ENCODE assay signal across 1 cellular context in genomic region chr2:78162202-78162601, GRCh38.
A peak's percentile ranks its signal among the peaks of the same experiment; 100 is the strongest.
TF ChIP-seq lines count a peak whose summit lies in the region.

No MANE protein-coding gene starts in this region.

TF ChIP-seq in HepG2, 621 proteins besides CTCF, POLR2A, EP300 and RAD21 (continued from another document and continues in another):
- TF ChIP-seq, protein P1, sequence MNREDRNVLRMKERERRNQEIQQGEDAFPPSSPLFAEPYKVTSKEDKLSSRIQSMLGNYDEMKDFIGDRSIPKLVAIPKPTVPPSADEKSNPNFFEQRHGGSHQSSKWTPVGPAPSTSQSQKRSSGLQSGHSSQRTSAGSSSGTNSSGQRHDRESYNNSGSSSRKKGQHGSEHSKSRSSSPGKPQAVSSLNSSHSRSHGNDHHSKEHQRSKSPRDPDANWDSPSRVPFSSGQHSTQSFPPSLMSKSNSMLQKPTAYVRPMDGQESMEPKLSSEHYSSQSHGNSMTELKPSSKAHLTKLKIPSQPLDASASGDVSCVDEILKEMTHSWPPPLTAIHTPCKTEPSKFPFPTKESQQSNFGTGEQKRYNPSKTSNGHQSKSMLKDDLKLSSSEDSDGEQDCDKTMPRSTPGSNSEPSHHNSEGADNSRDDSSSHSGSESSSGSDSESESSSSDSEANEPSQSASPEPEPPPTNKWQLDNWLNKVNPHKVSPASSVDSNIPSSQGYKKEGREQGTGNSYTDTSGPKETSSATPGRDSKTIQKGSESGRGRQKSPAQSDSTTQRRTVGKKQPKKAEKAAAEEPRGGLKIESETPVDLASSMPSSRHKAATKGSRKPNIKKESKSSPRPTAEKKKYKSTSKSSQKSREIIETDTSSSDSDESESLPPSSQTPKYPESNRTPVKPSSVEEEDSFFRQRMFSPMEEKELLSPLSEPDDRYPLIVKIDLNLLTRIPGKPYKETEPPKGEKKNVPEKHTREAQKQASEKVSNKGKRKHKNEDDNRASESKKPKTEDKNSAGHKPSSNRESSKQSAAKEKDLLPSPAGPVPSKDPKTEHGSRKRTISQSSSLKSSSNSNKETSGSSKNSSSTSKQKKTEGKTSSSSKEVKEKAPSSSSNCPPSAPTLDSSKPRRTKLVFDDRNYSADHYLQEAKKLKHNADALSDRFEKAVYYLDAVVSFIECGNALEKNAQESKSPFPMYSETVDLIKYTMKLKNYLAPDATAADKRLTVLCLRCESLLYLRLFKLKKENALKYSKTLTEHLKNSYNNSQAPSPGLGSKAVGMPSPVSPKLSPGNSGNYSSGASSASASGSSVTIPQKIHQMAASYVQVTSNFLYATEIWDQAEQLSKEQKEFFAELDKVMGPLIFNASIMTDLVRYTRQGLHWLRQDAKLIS (CRISPR knock-in tag; IDR thresholded peaks at IDR 0.05) = no peak
- TF ChIP-seq, protein P2, sequence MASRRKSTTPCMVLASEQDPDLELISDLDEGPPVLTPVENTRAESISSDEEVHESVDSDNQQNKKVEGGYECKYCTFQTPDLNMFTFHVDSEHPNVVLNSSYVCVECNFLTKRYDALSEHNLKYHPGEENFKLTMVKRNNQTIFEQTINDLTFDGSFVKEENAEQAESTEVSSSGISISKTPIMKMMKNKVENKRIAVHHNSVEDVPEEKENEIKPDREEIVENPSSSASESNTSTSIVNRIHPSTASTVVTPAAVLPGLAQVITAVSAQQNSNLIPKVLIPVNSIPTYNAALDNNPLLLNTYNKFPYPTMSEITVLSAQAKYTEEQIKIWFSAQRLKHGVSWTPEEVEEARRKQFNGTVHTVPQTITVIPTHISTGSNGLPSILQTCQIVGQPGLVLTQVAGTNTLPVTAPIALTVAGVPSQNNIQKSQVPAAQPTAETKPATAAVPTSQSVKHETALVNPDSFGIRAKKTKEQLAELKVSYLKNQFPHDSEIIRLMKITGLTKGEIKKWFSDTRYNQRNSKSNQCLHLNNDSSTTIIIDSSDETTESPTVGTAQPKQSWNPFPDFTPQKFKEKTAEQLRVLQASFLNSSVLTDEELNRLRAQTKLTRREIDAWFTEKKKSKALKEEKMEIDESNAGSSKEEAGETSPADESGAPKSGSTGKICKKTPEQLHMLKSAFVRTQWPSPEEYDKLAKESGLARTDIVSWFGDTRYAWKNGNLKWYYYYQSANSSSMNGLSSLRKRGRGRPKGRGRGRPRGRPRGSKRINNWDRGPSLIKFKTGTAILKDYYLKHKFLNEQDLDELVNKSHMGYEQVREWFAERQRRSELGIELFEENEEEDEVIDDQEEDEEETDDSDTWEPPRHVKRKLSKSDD (CRISPR knock-in tag; IDR thresholded peaks at IDR 0.05; ENCODE audit: low read depth) = no peak
- TF ChIP-seq BCLAF1 (IDR thresholded peaks at IDR 0.05) (no peak), PREB (CRISPR knock-in tag; IDR thresholded peaks at IDR 0.05) (no peak), ZNF83 (CRISPR knock-in tag; IDR thresholded peaks at IDR 0.05; ENCODE audit: borderline replicate concordance) (no peak), ZNF281 (CRISPR knock-in tag; IDR thresholded peaks at IDR 0.05; ENCODE audit: borderline replicate concordance) (0 out of 2 replicates have a peak, but pooled peaks have one; percentile 18), PHF21A (CRISPR knock-in tag; IDR thresholded peaks at IDR 0.05) (0 out of 2 replicates have a peak, but pooled peaks have one; percentile 16), ZMYM3 (CRISPR knock-in tag; IDR thresholded peaks at IDR 0.05) (no peak), NR2F2 (IDR thresholded peaks at IDR 0.05; ENCODE audit: borderline replicate concordance, low read depth) (peak; percentile 96), HOXD1 (CRISPR knock-in tag; IDR thresholded peaks at IDR 0.05) (peak; percentile 82; the same call in 1 of the 2 replicates), MEIS1 (CRISPR knock-in tag; IDR thresholded peaks at IDR 0.05; ENCODE audit: borderline replicate concordance) (no peak), ZNF737 (CRISPR knock-in tag; IDR thresholded peaks at IDR 0.05; ENCODE audit: borderline replicate concordance) (no peak), NFRKB (IDR thresholded peaks at IDR 0.05) (no peak), SATB2 (CRISPR knock-in tag; IDR thresholded peaks at IDR 0.05) (peak; percentile 86; the same call in 1 of the 2 replicates), ZNF331 (CRISPR knock-in tag; IDR thresholded peaks at IDR 0.05) (peak; percentile 67), ZNF337 (CRISPR knock-in tag; IDR thresholded peaks at IDR 0.05; ENCODE audit: borderline replicate concordance, low read depth) (no peak), CAMTA2 (CRISPR knock-in tag; IDR thresholded peaks at IDR 0.05; ENCODE audit: borderline replicate concordance) (no peak), ATM (IDR thresholded peaks at IDR 0.05; ENCODE audit: borderline replicate concordance) (no peak), AHR (CRISPR knock-in tag; IDR thresholded peaks at IDR 0.05) (no peak), CREM (IDR thresholded peaks at IDR 0.05) (peak; percentile 89), CREM (CRISPR knock-in tag; IDR thresholded peaks at IDR 0.05) (no peak), STAT5B (CRISPR knock-in tag; IDR thresholded peaks at IDR 0.05) (no peak), ARNT2 (CRISPR knock-in tag; IDR thresholded peaks at IDR 0.05; ENCODE audit: low read depth) (no peak), HCFC1 (IDR thresholded peaks at IDR 0.05; ENCODE audit: low read depth, low read length) (no peak), E2F5 (CRISPR knock-in tag; conservative IDR thresholded peaks at IDR 0.05) (no peak), ZNF556 (CRISPR knock-in tag; IDR thresholded peaks at IDR 0.05; ENCODE audit: borderline replicate concordance) (no peak), KLF16 (CRISPR knock-in tag; IDR thresholded peaks at IDR 0.05) (peak in 1 of 2 experiments; percentile 69; a peak in 1 of 4 replicates), ZNF639 (CRISPR knock-in tag; conservative IDR thresholded peaks at IDR 0.05) (no peak), ZNF670 (CRISPR knock-in tag; IDR thresholded peaks at IDR 0.05; ENCODE audit: borderline replicate concordance) (no peak), ARHGAP35 (CRISPR knock-in tag; IDR thresholded peaks at IDR 0.05; ENCODE audit: borderline replicate concordance) (no peak), ZNF629 (CRISPR knock-in tag; conservative IDR thresholded peaks at IDR 0.05) (0 out of 2 replicates have a peak, but pooled peaks have one; percentile 12), ZNF552 (CRISPR knock-in tag; IDR thresholded peaks at IDR 0.05; ENCODE audit: borderline replicate concordance) (no peak), HNF4G (IDR thresholded peaks at IDR 0.05; ENCODE audit: borderline replicate concordance, low read depth, low read length) (peak; percentile 59; the same call in 1 of the 2 replicates), HNF4G (CRISPR knock-in tag; IDR thresholded peaks at IDR 0.05; ENCODE audit: borderline replicate concordance, low read depth) (0 out of 2 replicates have a peak, but pooled peaks have one; percentile 37), FOSL2 (CRISPR knock-in tag; IDR thresholded peaks at IDR 0.05) (peak; percentile 26), HOXA3 (CRISPR knock-in tag; IDR thresholded peaks at IDR 0.05) (no peak), MIER2 (CRISPR knock-in tag; IDR thresholded peaks at IDR 0.05) (no peak), ZNF784 (CRISPR knock-in tag; IDR thresholded peaks at IDR 0.05; ENCODE audit: borderline replicate concordance) (0 out of 2 replicates have a peak, but pooled peaks have one; percentile 42), ZNF724P (CRISPR knock-in tag; IDR thresholded peaks at IDR 0.05; ENCODE audit: borderline replicate concordance) (no peak), SRSF9 (IDR thresholded peaks at IDR 0.05; ENCODE audit: borderline replicate concordance, insufficient read depth, low read depth, low read length, poor library complexity, severe bottlenecking) (no peak), JUNB (CRISPR knock-in tag; IDR thresholded peaks at IDR 0.05; ENCODE audit: borderline replicate concordance) (peak; percentile 37; the same call in 1 of the 2 replicates)
- TF ChIP-seq, protein P3, sequence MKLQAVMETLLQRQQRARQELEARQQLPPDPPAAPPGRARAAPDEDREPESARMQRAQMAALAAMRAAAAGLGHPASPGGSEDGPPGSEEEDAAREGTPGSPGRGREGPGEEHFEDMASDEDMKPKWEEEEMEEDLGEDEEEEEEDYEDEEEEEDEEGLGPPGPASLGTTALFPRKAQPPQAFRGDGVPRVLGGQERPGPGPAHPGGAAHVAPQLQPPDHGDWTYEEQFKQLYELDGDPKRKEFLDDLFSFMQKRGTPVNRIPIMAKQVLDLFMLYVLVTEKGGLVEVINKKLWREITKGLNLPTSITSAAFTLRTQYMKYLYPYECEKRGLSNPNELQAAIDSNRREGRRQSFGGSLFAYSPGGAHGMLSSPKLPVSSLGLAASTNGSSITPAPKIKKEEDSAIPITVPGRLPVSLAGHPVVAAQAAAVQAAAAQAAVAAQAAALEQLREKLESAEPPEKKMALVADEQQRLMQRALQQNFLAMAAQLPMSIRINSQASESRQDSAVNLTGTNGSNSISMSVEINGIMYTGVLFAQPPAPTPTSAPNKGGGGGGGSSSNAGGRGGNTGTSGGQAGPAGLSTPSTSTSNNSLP (IDR thresholded peaks at IDR 0.05; ENCODE audit: low read depth, low read length) = peak; percentile 81
- TF ChIP-seq, protein P4, sequence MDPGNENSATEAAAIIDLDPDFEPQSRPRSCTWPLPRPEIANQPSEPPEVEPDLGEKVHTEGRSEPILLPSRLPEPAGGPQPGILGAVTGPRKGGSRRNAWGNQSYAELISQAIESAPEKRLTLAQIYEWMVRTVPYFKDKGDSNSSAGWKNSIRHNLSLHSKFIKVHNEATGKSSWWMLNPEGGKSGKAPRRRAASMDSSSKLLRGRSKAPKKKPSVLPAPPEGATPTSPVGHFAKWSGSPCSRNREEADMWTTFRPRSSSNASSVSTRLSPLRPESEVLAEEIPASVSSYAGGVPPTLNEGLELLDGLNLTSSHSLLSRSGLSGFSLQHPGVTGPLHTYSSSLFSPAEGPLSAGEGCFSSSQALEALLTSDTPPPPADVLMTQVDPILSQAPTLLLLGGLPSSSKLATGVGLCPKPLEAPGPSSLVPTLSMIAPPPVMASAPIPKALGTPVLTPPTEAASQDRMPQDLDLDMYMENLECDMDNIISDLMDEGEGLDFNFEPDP (CRISPR knock-in tag; conservative IDR thresholded peaks at IDR 0.05) = no peak
